ENCODE assay signal across 7 cellular contexts in the genomic region with DNA sequence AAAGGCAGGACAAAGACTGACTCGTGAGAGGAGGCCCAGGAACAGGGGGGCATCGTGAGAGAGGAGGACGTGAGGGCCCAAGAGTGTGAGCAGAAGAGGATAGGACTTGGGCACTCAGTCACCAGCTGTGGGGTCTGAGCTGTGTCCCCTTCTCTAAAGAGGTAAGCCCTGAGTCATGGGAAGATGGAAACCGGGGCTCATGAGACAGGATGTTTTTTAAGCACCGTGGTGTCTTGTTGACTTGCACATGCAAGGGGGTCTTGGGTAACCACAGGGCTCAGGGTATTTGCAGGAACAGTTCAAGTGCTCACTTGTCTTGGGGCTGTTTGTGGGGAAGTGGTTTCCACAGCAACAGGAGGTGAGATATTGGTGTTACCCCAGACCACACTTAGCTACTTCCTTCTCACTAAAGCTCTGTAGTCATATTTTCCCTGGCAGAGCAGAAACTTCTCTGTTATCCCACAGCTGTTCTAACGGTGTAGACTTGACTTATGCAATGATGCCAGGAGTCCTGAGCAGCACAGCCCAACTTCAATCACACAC. TPM values are rescaled to one million over a fixed set of nuclear protein-coding genes. Genes with fewer than 3 reads are reported as not detected.
A peak's percentile ranks its signal among the peaks of the same experiment; 100 is the strongest.
DNase-seq lines count a peak whose midpoint lies in the region; ATAC-seq and TF ChIP-seq lines count a peak whose summit lies in the region.
"Not testable (repeated sequence)": the region's sequence is repeated elsewhere in the genome, so short reads cannot be mapped to it uniquely, and the experiment has no call there.

No MANE protein-coding gene starts in this region.

- ATAC-seq in GM18861 (IDR thresholded peaks at IDR 0.05; ENCODE audit: unreplicated experiment) (peak; percentile 50), GM21825 (IDR thresholded peaks at IDR 0.05; ENCODE audit: unreplicated experiment) (peak; percentile 44), HG03521 (IDR thresholded peaks at IDR 0.05; ENCODE audit: unreplicated experiment) (peak; percentile 48), Right ventricle myocardium superior (ENCODE audit: poor library complexity) (peak; percentile 89)

- H3K4me3 ChIP-seq in spleen: peak overlapping the region in 1 of 8 donors; percentile 48

- H3K36me3 ChIP-seq in spleen: not testable (repeated sequence)

- 10 to 26% (median 22%) methylated on average over 6 of the region's 6 CpGs for WGBS in spleen, 5 donors

- peak; percentile 34; the same call in 1 of the 2 replicates for TF ChIP-seq POLR2A in Raji (IDR thresholded peaks at IDR 0.05; ENCODE audit: insufficient read depth, low read depth, low read length)
- TF ChIP-seq POLR2A in spleen (IDR thresholded peaks at IDR 0.05): not testable (repeated sequence)

- H3K27ac ChIP-seq in spleen: peak overlapping the region; percentile 27 to 89 (median 76)

- peak; percentile 18 for DNase-seq in activated T-cell treated with anti-CD3 and anti-CD28 coated beads for 4 hours
- not testable (repeated sequence) for DNase-seq in Right ventricle myocardium superior, spleen

- H3K27me3 ChIP-seq in spleen (replicated peaks in 1 of 7): not testable (repeated sequence)

- intact Hi-C loops in Right ventricle myocardium superior (cut with DNase I); spleen (cut with DNase I; ENCODE audit: low total_unique reads): not testable (repeated sequence)

- TF ChIP-seq CTCF in spleen (IDR thresholded peaks at IDR 0.05 in 8 of 11, conservative IDR thresholded peaks at IDR 0.05 in 3 of 11): not testable (repeated sequence)

- not testable (repeated sequence) for H3K9me3 ChIP-seq in spleen

- peaks cover 0 to 53% (median 33%) of the 10 kb centered on the region in 6 donors for H3K4me1 ChIP-seq in spleen

RNA-seq across cellular contexts. Expression of a gene that starts 7.4 kb away (rescaled TPM):
- 0.27 TPM for total RNA-seq in Right ventricle myocardium superior
- 10 to 100 TPM; 10.7 to 85.9 (median 23.3) TPM for total RNA-seq in spleen
- polyA plus RNA-seq in spleen: 10 to 100 TPM; 11.7 to 41.5 (median 17.6) TPM

RNA-seq across cellular contexts. Expression of a gene that starts 18.5 kb away (rescaled TPM):
- total RNA-seq in Right ventricle myocardium superior (2.7 TPM), spleen (10 to 100 TPM in 5 of 7 donors, 1 to 10 TPM in 2; 5.2 to 27.8 (median 11.0) TPM)
- polyA plus RNA-seq in spleen: 100 to 1,000 TPM in 1 of 3 donors, 10 to 100 TPM in 1, 1 to 10 TPM in 1; 9.8 to 109 (median 75.6) TPM

RNA-seq across cellular contexts. Expression of a gene that starts 21.1 kb away (rescaled TPM):
- total RNA-seq in Right ventricle myocardium superior (0.62 TPM), spleen (10 to 100 TPM; 23.5 to 81.0 (median 33.8) TPM)
- 10 to 100 TPM; 10.1 to 32.9 (median 15.8) TPM for polyA plus RNA-seq in spleen

Comparison
In these comparisons a context has a peak if more than half of its experiments do, and no peak if none do; other contexts are left out.
1. RNA of a gene that starts 21.1 kb away (total RNA-seq): 23.5 to 81.0 TPM in spleen; 0.62 TPM in Right ventricle myocardium superior (single experiment); every median in the first group is over 10 times any median in the second.
2. Peak in every context shown above with its lines, with median percentiles within 50 percentile points of each other: ATAC-seq.